1 cellular context compared by ENCODE assay signal in genomic region chr17:20505333-20505732, GRCh38. TPM values are rescaled to one million over a fixed set of nuclear protein-coding genes. Genes with fewer than 3 reads are reported as not detected.
"Had no signal": no experiment of that assay in that cellular context is flagged by ENCODE, and none has a peak within 500 bp of the region (broad histone marks: within the 10 kb centered on the region; RNA-seq: fewer than 3 reads in every experiment).

No MANE protein-coding gene starts in this region.

RNA-seq across cellular contexts. Expression of gene LGALS9B, which starts 38.0 kb away (rescaled TPM):
- total RNA-seq: G401 had no signal
